In the genomic region with DNA sequence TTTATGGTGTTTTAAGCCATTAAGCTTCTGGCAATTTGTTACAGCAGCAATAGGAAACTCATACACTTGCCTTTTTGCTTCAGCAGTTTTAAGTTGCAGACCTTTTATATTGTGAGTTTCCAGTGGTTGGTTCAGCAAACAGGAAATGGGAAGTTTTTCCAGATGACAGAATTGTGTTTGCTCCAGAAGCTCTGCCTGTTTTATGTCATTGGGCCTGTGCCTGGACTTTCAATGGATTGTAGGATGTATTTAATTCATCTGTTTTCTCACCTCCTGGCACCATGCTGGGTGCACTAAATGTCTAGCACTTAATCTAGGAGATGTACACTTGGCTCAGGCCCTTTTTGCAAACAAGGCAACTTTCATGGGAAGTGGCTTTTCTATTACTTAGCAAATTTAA, we compare ENCODE assay signal across 23 cellular contexts.
"Had no signal": no experiment of that assay in that cellular context is flagged by ENCODE, and none has a peak within 500 bp of the region (broad histone marks: within the 10 kb centered on the region; RNA-seq: fewer than 3 reads in every experiment).

No MANE protein-coding gene starts in this region.

- H3K9me3 ChIP-seq: left ventricle myocardium inferior, thyroid gland, upper lobe of left lung, vagina had no signal

- DNase-seq: activated CD4-positive, alpha-beta T cell treated with anti-CD3 and anti-CD28 coated beads for 36 hours; activated CD4-positive, CD25-positive, alpha-beta regulatory T cell; activated CD8-positive, alpha-beta memory T cell treated with anti-CD3 and anti-CD28 coated beads, Interleukin-2, amount 10 ng/mL, durations not matched to agents 7 days and 5 days; activated CD8-positive, alpha-beta T cell treated with anti-CD3 and anti-CD28 coated beads, Interleukin-2, amount 10 ng/mL, durations not matched to agents 7 days and 5 days; activated naive CD8-positive, alpha-beta T cell treated with anti-CD3 and anti-CD28 coated beads, Interleukin-2, amount 50 U/mL, for 24 hours; activated T-cell treated with anti-CD3 and anti-CD28 coated beads, Interleukin-2, amount 50 U/mL, for 48 hours; amygdala; central memory CD4-positive, alpha-beta T cell; left ventricle myocardium inferior; mesendoderm; retina; stimulated activated CD4-positive, alpha-beta T cell treated with anti-CD3 and anti-CD28 coated beads, Interleukin-1b, Interleukin-23, amount 100 ng/mL, for 48 hours; stimulated activated CD4-positive, alpha-beta T cell treated with anti-CD3 and anti-CD28 coated beads, Interleukin-4, amount 100 ng/mL, for 4 hours; stimulated activated CD8-positive, alpha-beta memory T cell treated with anti-CD3 and anti-CD28 coated beads, Interleukin-4, amount 100 ng/mL, for 48 hours; stimulated activated naive CD8-positive, alpha-beta T cell treated with anti-CD3 and anti-CD28 coated beads, Interleukin-15, amount 100 ng/mL, for 72 hours; substantia nigra; thyroid gland; upper lobe of left lung had no signal

- H3K4me2 ChIP-seq: smooth muscle cell had no signal

- H3K27ac ChIP-seq: esophagus muscularis mucosa, left ventricle myocardium inferior, thyroid gland, upper lobe of left lung, vagina had no signal

- H3K27me3 ChIP-seq: esophagus muscularis mucosa, thyroid gland, upper lobe of left lung, vagina had no signal

- H3K4me3 ChIP-seq: esophagus muscularis mucosa, left ventricle myocardium inferior, lung, smooth muscle cell, thyroid gland, upper lobe of left lung, vagina had no signal

- ATAC-seq: activated CD4-positive, alpha-beta T cell treated with anti-CD3 and anti-CD28 coated beads for 36 hours; activated CD8-positive, alpha-beta memory T cell treated with anti-CD3 and anti-CD28 coated beads, Interleukin-2, amount 10 ng/mL, durations not matched to agents 7 days and 5 days; activated CD8-positive, alpha-beta T cell treated with anti-CD3 and anti-CD28 coated beads, Interleukin-2, amount 10 ng/mL, durations not matched to agents 7 days and 5 days; activated naive CD8-positive, alpha-beta T cell treated with anti-CD3 and anti-CD28 coated beads, Interleukin-2, amount 50 U/mL, for 24 hours; stimulated activated memory B cell treated with anti-CD40 and anti-IgM and Interleukin-4, amounts not matched to agents 10 μg/mL and 1 μg/mL and 100 μg/mL, for 72 hours; stimulated activated naive CD8-positive, alpha-beta T cell treated with anti-CD3 and anti-CD28 coated beads, Interleukin-15, amount 100 ng/mL, for 72 hours had no signal

- H3K36me3 ChIP-seq: esophagus muscularis mucosa, left ventricle myocardium inferior, thyroid gland, upper lobe of left lung, vagina had no signal

- H3K4me1 ChIP-seq: left ventricle myocardium inferior, upper lobe of left lung, vagina had no signal
